ENCODE assay signal across 17 cellular contexts in genomic region chr16:35144212-35144932, GRCh38.
DNase-seq lines count a peak whose midpoint lies in the region; ATAC-seq and TF ChIP-seq lines count a peak whose summit lies in the region.
"Had no signal": no experiment of that assay in that cellular context is flagged by ENCODE, and none has a peak within 500 bp of the region (broad histone marks: within the 10 kb centered on the region; RNA-seq: fewer than 3 reads in every experiment).

No MANE protein-coding gene starts in this region.

- H3K9me3 Mint-ChIP-seq in activated CD4-positive, alpha-beta memory T cell treated with anti-CD3 and anti-CD28 coated beads for 36 hours: peaks cover 40% of the 10 kb centered on the region

- no peak overlapping the region for H3K27ac Mint-ChIP-seq in activated CD4-positive, alpha-beta memory T cell treated with anti-CD3 and anti-CD28 coated beads for 36 hours
- H3K27ac Mint-ChIP-seq: CD4-positive, alpha-beta memory T cell; GM23338; H9 had no signal

- peak; percentile 9 for DNase-seq in Right ventricle myocardium superior
- no peak for DNase-seq in right atrium auricular region (ENCODE audit: low spot score)
- peak; percentile 61 for DNase-seq in coronary artery (ENCODE audit: low spot score)
- DNase-seq in lower lobe of right lung: peak; percentile 13
- peak; percentile 38 for DNase-seq in upper lobe of right lung
- no peak for DNase-seq in mesenteric fat pad (ENCODE audit: low spot score)
- no peak for DNase-seq in activated CD4-positive, alpha-beta memory T cell treated with anti-CD3 and anti-CD28 coated beads for 36 hours
- DNase-seq in D341Med (ENCODE audit: low spot score): no peak
- DNase-seq: C1 segment of cervical spinal cord; Calu3; CD4-positive, alpha-beta memory T cell; COR-L47; DMS153; DND-41; H9 had no signal

- H3K27me3 Mint-ChIP-seq in activated CD4-positive, alpha-beta memory T cell treated with anti-CD3 and anti-CD28 coated beads for 36 hours: no peaks in the 10 kb centered on the region
- H3K27me3 Mint-ChIP-seq: CD4-positive, alpha-beta memory T cell had no signal

- no peaks in the 10 kb centered on the region for H3K27me3 ChIP-seq in right atrium auricular region
- no peaks in the 10 kb centered on the region for H3K27me3 ChIP-seq in lower lobe of right lung (ENCODE audit: low read depth)
- H3K27me3 ChIP-seq in upper lobe of right lung: no peaks in the 10 kb centered on the region

- H3K4me3 ChIP-seq in right atrium auricular region: no peak overlapping the region
- H3K4me3 ChIP-seq in coronary artery: no peak overlapping the region
- no peak overlapping the region for H3K4me3 ChIP-seq in lower lobe of right lung
- H3K4me3 ChIP-seq in upper lobe of right lung: no peak overlapping the region
- H3K4me3 ChIP-seq: GM23338 had no signal

- H3K9me3 ChIP-seq in right atrium auricular region (no peaks in the 10 kb centered on the region), lower lobe of right lung (peaks cover 7% of the 10 kb centered on the region), upper lobe of right lung (no peaks in the 10 kb centered on the region)

- no peak overlapping the region for H3K4me3 Mint-ChIP-seq in activated CD4-positive, alpha-beta memory T cell treated with anti-CD3 and anti-CD28 coated beads for 36 hours
- H3K4me3 Mint-ChIP-seq: GM23338 had no signal

- POLR2A ChIA-PET in activated CD4-positive, alpha-beta memory T cell treated with anti-CD3 and anti-CD28 coated beads for 36 hours (lab: Charles Lee): no interaction called here

- ATAC-seq in Right ventricle myocardium superior (ENCODE audit: poor library complexity): no peak
- no peak for ATAC-seq in lower lobe of right lung
- ATAC-seq in upper lobe of right lung: no peak
- ATAC-seq: GM23338, HCT116 had no signal

- CTCF ChIA-PET in activated CD4-positive, alpha-beta memory T cell treated with anti-CD3 and anti-CD28 coated beads for 36 hours (lab: Charles Lee): no interaction called here

- H3K4me1 ChIP-seq in right atrium auricular region (no peaks in the 10 kb centered on the region), lower lobe of right lung (no peaks in the 10 kb centered on the region), upper lobe of right lung (no peaks in the 10 kb centered on the region)

- H3K4me1 Mint-ChIP-seq in activated CD4-positive, alpha-beta memory T cell treated with anti-CD3 and anti-CD28 coated beads for 36 hours (ENCODE audit: low read depth): no peaks in the 10 kb centered on the region
- H3K4me1 Mint-ChIP-seq: GM23338, H9 had no signal

- H3K36me3 ChIP-seq in right atrium auricular region: no peaks in the 10 kb centered on the region
- H3K36me3 ChIP-seq in lower lobe of right lung: no peaks in the 10 kb centered on the region
- no peaks in the 10 kb centered on the region for H3K36me3 ChIP-seq in upper lobe of right lung

- no peak for TF ChIP-seq CTCF in right atrium auricular region (IDR thresholded peaks at IDR 0.05)
- no peak for TF ChIP-seq CTCF in coronary artery (IDR thresholded peaks at IDR 0.05)
- TF ChIP-seq CTCF in lower lobe of right lung (IDR thresholded peaks at IDR 0.05): no peak
- TF ChIP-seq CTCF in upper lobe of right lung (IDR thresholded peaks at IDR 0.05): no peak

- peaks cover 2% of the 10 kb centered on the region for H3K36me3 Mint-ChIP-seq in activated CD4-positive, alpha-beta memory T cell treated with anti-CD3 and anti-CD28 coated beads for 36 hours

- H3K27ac ChIP-seq in right atrium auricular region (no peak overlapping the region), coronary artery (no peak overlapping the region), lower lobe of right lung (no peak overlapping the region), upper lobe of right lung (no peak overlapping the region)

- intact Hi-C loops in Right ventricle myocardium superior (cut with DNase I) (no loop called here), lower lobe of right lung (cut with DNase I) (no loop called here), upper lobe of right lung (cut with DNase I) (no loop called here)
- intact Hi-C loops in activated CD4-positive, alpha-beta memory T cell treated with anti-CD3 and anti-CD28 coated beads for 36 hours (cut with micrococcal nuclease): no loop called here

Comparison
In these comparisons a context has a peak if more than half of its experiments do, and no peak if none do; other contexts are left out.
1. DNase-seq: peak in Right ventricle myocardium superior (single experiment), coronary artery (single experiment), lower lobe of right lung (single experiment) and upper lobe of right lung (single experiment); none in right atrium auricular region (single experiment), mesenteric fat pad (single experiment), activated CD4-positive, alpha-beta memory T cell treated with anti-CD3 and anti-CD28 coated beads for 36 hours (single experiment) and D341Med (single experiment).